In the genomic region with DNA sequence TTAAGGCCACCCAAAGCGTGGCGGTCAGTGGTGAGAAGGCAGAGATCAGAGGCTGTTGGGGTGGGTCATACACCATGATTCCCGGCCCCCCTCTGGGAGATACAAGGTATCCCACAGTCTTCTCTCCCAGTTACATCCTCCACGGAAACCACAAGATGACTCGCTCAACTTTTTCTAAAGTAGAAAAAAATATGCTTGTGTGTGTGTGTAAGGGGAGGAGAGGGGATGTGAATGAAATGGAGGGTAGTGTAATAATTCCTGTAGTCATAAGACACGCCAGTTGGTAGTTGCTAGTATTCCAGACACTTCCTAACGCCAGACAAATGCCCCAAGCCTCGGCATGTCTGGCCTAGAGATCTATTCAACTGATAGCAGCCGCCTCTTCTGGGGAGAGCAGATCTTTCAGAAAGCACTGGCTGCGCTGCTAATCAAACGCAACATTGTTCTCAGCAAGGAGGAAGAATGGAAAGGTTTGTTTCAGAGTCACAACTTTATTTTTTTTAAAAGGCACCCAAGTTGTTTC, we compare ENCODE assay signal across 8 cellular contexts.
DNase-seq lines count a peak whose midpoint lies in the region; ATAC-seq, FAIRE-seq and TF ChIP-seq lines count a peak whose summit lies in the region.

No MANE protein-coding gene starts in this region.

- DNase-seq in A549 (ENCODE audit: low read depth in 1 of 2, low spot score in 1 of 2): peak in 1 of 2 experiments; percentile 94
- no peak for DNase-seq in activated CD4-positive, alpha-beta memory T cell treated with anti-CD3 and anti-CD28 coated beads for 36 hours
- DNase-seq in foreskin melanocyte: peak; percentile 99
- DNase-seq in pancreas: peak in 1 of 6 donors; percentile 32
- DNase-seq in GOT3 (lab: John Stamatoyannopoulos, UW): no peak

- no peaks in the 10 kb centered on the region for H3K9me3 Mint-ChIP-seq in activated CD4-positive, alpha-beta memory T cell treated with anti-CD3 and anti-CD28 coated beads for 36 hours

- H3K4me3 ChIP-seq in A549 (0 out of 3 replicates have a peak overlapping the region, but pooled peaks have one; percentile 48), KMS-11 (IDR thresholded peaks at IDR 0.05; ENCODE audit: insufficient read depth, low read depth, low read length) (no peak overlapping the region), pancreas (peak overlapping the region in 2 of 4 donors; percentile 32 to 48)

- no peaks in the 10 kb centered on the region for H3K27me3 Mint-ChIP-seq in activated CD4-positive, alpha-beta memory T cell treated with anti-CD3 and anti-CD28 coated beads for 36 hours

- H3K4me1 ChIP-seq in A549 (peaks cover 68% of the 10 kb centered on the region), KMS-11 (ENCODE audit: low read depth, poor library complexity, severe bottlenecking) (peaks cover 27% of the 10 kb centered on the region), pancreas (peaks cover 7 to 37% (median 29%) of the 10 kb centered on the region in 3 donors)

- H3K36me3 Mint-ChIP-seq in activated CD4-positive, alpha-beta memory T cell treated with anti-CD3 and anti-CD28 coated beads for 36 hours: peaks cover 16% of the 10 kb centered on the region

- peak overlapping the region; percentile 93 for H3K4me3 Mint-ChIP-seq in activated CD4-positive, alpha-beta memory T cell treated with anti-CD3 and anti-CD28 coated beads for 36 hours

- intact Hi-C loops in activated CD4-positive, alpha-beta memory T cell treated with anti-CD3 and anti-CD28 coated beads for 36 hours (cut with micrococcal nuclease): loop anchor here (10.0 kb wide), 1 partner anchor 939 kb away; a partner anchor contains a TSS
- intact Hi-C loops in pancreas (cut with DNase I): loop anchor here in 1 of 3 donors (10.0 kb wide), 2 partner anchors 71 to 299 kb away; no protein-coding TSS in a partner anchor

- FAIRE-seq in A549 (lab: Jason Lieb, UNC) (no peak), pancreas (lab: Jason Lieb, UNC) (no peak)

- H4K20me1 ChIP-seq in KMS-11 (ENCODE audit: insufficient read depth): no peaks in the 10 kb centered on the region

- H3K79me2 ChIP-seq in KMS-11 (ENCODE audit: insufficient read depth, low read depth): no peaks in the 10 kb centered on the region

- no peak for TF ChIP-seq POLR2A in A549 (IDR thresholded peaks at IDR 0.05; ENCODE audit: low read length)

- H3K36me3 ChIP-seq in KMS-11 (ENCODE audit: insufficient read depth): no peaks in the 10 kb centered on the region
- H3K36me3 ChIP-seq in pancreas: no peaks in the 10 kb centered on the region

- peak overlapping the region; percentile 95 for H3K4me2 ChIP-seq in A549
- peak overlapping the region; percentile 99 for H3K4me2 ChIP-seq in KMS-11

- TF ChIP-seq EP300 in A549 (IDR thresholded peaks at IDR 0.05): peak in 1 of 2 experiments; percentile 14; a peak in 2 of 5 replicates

- 3% methylated on average over 11 of the region's 11 CpGs for WGBS in A549 (ENCODE audit: missing lambda C conversion rate)
- 24 to 25% methylated on average over 11 of the region's 11 CpGs for WGBS in pancreas, 2 donors

- no peaks in the 10 kb centered on the region for H3K27me3 ChIP-seq in KMS-11 (ENCODE audit: insufficient read depth, low read depth)
- no peaks in the 10 kb centered on the region for H3K27me3 ChIP-seq in pancreas

- POLR2A ChIA-PET in A549 (lab: Yijun Ruan, JAX): interaction anchor here (0.8 to 5.8 kb wide), 14 partner anchors 10 to 311 kb away, joined by 3 to 146 read pairs (median 14); a partner anchor contains a TSS
- POLR2A ChIA-PET in activated CD4-positive, alpha-beta memory T cell treated with anti-CD3 and anti-CD28 coated beads for 36 hours (lab: Charles Lee): interaction anchor here (0.9 to 6.6 kb wide), 10 partner anchors 8 to 296 kb away, joined by 3 to 90 read pairs (median 8); a partner anchor contains a TSS

- H3K27ac ChIP-seq in A549: peak overlapping the region; percentile 98 to 100
- H3K27ac ChIP-seq in KMS-11: peak overlapping the region; percentile 78
- H3K27ac ChIP-seq in pancreas: peak overlapping the region; percentile 95 to 99 (median 96)

- H3K9me3 ChIP-seq in A549: no peaks in the 10 kb centered on the region
- no peaks in the 10 kb centered on the region for H3K9me3 ChIP-seq in pancreas

- ATAC-seq in A549 (peak; percentile 73 to 84), GM18907 (IDR thresholded peaks at IDR 0.05; ENCODE audit: unreplicated experiment) (peak; percentile 6), pancreas (peak; percentile 13 to 27 (median 20)), GM19035 (IDR thresholded peaks at IDR 0.05; ENCODE audit: unreplicated experiment) (no peak)

- H3K27ac Mint-ChIP-seq in activated CD4-positive, alpha-beta memory T cell treated with anti-CD3 and anti-CD28 coated beads for 36 hours: peak overlapping the region; percentile 100

- CTCF ChIA-PET in A549 (lab: Yijun Ruan, JAX): interaction anchor here (0.7 to 13.2 kb wide), 21 partner anchors 7 to 338 kb away, joined by 3 to 136 read pairs (median 7); no protein-coding TSS in a partner anchor
- CTCF ChIA-PET in activated CD4-positive, alpha-beta memory T cell treated with anti-CD3 and anti-CD28 coated beads for 36 hours (lab: Charles Lee): interaction anchor here (0.8 to 6.7 kb wide), 24 partner anchors 8 to 626 kb away, joined by 3 to 112 read pairs (median 6); no protein-coding TSS in a partner anchor

- peak overlapping the region; percentile 63; the same call in 1 of the 2 replicates for H3K9ac ChIP-seq in KMS-11

- TF ChIP-seq CTCF in A549 (IDR thresholded peaks at IDR 0.05) (no peak), KMS-11 (conservative IDR thresholded peaks at IDR 0.05; ENCODE audit: low read depth, low read length) (no peak), pancreas (IDR thresholded peaks at IDR 0.05) (no peak)

- H3K4me1 Mint-ChIP-seq in activated CD4-positive, alpha-beta memory T cell treated with anti-CD3 and anti-CD28 coated beads for 36 hours (ENCODE audit: low read depth): peaks cover 49% of the 10 kb centered on the region

- TF ChIP-seq RAD21 in A549 (conservative IDR thresholded peaks at IDR 0.05 in 1 of 2, IDR thresholded peaks at IDR 0.05 in 1 of 2): no peak

- H2AFZ ChIP-seq in KMS-11 (ENCODE audit: low read depth): peak overlapping the region; percentile 85

TF ChIP-seq in A549, 52 proteins besides CTCF, POLR2A, EP300 and RAD21 (continues in another document):
- TF ChIP-seq SMC3 (IDR thresholded peaks at IDR 0.05): no peak
- TF ChIP-seq TFCP2L1 (CRISPR knock-in tag; IDR thresholded peaks at IDR 0.05): peak; percentile 14; the same call in 1 of the 2 replicates
- TF ChIP-seq EHF (CRISPR knock-in tag; IDR thresholded peaks at IDR 0.05): peak; percentile 3; the same call in 1 of the 2 replicates
- no peak for TF ChIP-seq SREBF2 (IDR thresholded peaks at IDR 0.05)
- no peak for TF ChIP-seq PHF8 (IDR thresholded peaks at IDR 0.05; ENCODE audit: borderline replicate concordance, low read depth)
- TF ChIP-seq, protein P1, sequence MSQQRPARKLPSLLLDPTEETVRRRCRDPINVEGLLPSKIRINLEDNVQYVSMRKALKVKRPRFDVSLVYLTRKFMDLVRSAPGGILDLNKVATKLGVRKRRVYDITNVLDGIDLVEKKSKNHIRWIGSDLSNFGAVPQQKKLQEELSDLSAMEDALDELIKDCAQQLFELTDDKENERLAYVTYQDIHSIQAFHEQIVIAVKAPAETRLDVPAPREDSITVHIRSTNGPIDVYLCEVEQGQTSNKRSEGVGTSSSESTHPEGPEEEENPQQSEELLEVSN (IDR thresholded peaks at IDR 0.05; ENCODE audit: borderline replicate concordance, low read depth): no peak
- no peak for TF ChIP-seq NR3C1 (IDR thresholded peaks at IDR 0.05)
- no peak for TF ChIP-seq FOSL2 (IDR thresholded peaks at IDR 0.05)
- peak; percentile 58 for TF ChIP-seq FOSL2 (CRISPR knock-in tag; IDR thresholded peaks at IDR 0.05)
- TF ChIP-seq NPAS2 (CRISPR knock-in tag; IDR thresholded peaks at IDR 0.05; ENCODE audit: borderline replicate concordance): no peak
- TF ChIP-seq FOSB (CRISPR knock-in tag; IDR thresholded peaks at IDR 0.05): peak; percentile 43; the same call in 1 of the 2 replicates
- TF ChIP-seq POLR2AphosphoS2 (conservative IDR thresholded peaks at IDR 0.05; ENCODE audit: low read length): no peak
- TF ChIP-seq GATA3 (IDR thresholded peaks at IDR 0.05; ENCODE audit: borderline replicate concordance): peak; percentile 91
- TF ChIP-seq KDM1A (IDR thresholded peaks at IDR 0.05; ENCODE audit: low read depth): no peak
- TF ChIP-seq KDM5A (IDR thresholded peaks at IDR 0.05): no peak
- no peak for TF ChIP-seq ZC3H11A (IDR thresholded peaks at IDR 0.05)
- TF ChIP-seq, protein P2, sequence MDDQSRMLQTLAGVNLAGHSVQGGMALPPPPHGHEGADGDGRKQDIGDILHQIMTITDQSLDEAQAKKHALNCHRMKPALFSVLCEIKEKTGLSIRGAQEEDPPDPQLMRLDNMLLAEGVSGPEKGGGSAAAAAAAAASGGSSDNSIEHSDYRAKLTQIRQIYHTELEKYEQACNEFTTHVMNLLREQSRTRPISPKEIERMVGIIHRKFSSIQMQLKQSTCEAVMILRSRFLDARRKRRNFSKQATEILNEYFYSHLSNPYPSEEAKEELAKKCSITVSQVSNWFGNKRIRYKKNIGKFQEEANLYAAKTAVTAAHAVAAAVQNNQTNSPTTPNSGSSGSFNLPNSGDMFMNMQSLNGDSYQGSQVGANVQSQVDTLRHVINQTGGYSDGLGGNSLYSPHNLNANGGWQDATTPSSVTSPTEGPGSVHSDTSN (IDR thresholded peaks at IDR 0.05): no peak
- no peak; the same call in 1 of the 2 replicates for TF ChIP-seq ZSCAN20 (CRISPR knock-in tag; IDR thresholded peaks at IDR 0.05)
- no peak; a peak in 1 of 5 replicates for TF ChIP-seq JUN (IDR thresholded peaks at IDR 0.05)
- TF ChIP-seq, protein P3, sequence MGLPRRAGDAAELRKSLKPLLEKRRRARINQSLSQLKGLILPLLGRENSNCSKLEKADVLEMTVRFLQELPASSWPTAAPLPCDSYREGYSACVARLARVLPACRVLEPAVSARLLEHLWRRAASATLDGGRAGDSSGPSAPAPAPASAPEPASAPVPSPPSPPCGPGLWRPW (IDR thresholded peaks at IDR 0.05): no peak
- no peak for TF ChIP-seq ESRRA (IDR thresholded peaks at IDR 0.05; ENCODE audit: borderline replicate concordance, low read length)
- TF ChIP-seq JUNB (IDR thresholded peaks at IDR 0.05): peak; percentile 49; the same call in 1 of the 2 replicates
- TF ChIP-seq CBX8 (IDR thresholded peaks at IDR 0.05): no peak
